In the genomic region with DNA sequence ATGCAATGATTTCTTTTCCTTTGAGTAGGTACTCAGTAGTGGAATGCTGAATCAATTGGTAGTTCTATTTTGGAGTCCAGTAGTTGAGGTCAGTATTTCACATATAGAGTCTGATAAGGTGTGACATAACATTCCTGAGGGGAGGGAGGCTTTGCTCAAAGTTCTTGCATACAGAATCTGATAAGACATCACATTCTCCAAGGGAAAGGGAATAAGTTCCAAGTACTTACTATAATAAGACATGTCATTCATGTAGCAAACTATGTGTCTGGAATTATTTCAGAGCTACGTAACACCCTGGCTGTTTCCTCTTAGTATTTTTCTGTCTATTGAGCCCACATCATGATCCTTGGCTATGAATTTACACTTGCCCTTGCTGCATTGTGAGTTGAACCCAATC, we compare ENCODE assay signal across 17 cellular contexts.
A peak's percentile ranks its signal among the peaks of the same experiment; 100 is the strongest.
DNase-seq lines count a peak whose midpoint lies in the region; ATAC-seq, FAIRE-seq and TF ChIP-seq lines count a peak whose summit lies in the region.
"Had no signal": no experiment of that assay in that cellular context is flagged by ENCODE, and none has a peak within 500 bp of the region (broad histone marks: within the 10 kb centered on the region; RNA-seq: fewer than 3 reads in every experiment).

No MANE protein-coding gene starts in this region.

- no peak overlapping the region for H3K4me3 Mint-ChIP-seq in mesothelial cell of epicardium
- H3K4me3 Mint-ChIP-seq: CD4-positive, alpha-beta memory T cell; HFFc6 had no signal

- H3K36me3 ChIP-seq in endothelial cell of umbilical vein (ENCODE audit: control insufficient read depth in 2 of 2, extremely low read depth in 1 of 2, insufficient read depth in 2 of 2, low read length in 2 of 2), result no peaks in the 10 kb centered on the region
- H3K36me3 ChIP-seq: BE2C had no signal

- H3K4me1 ChIP-seq in endothelial cell of umbilical vein (ENCODE audit: control insufficient read depth, extremely low read depth, insufficient read depth, low read length), result peaks cover 27% of the 10 kb centered on the region
- H3K4me1 ChIP-seq: A549 had no signal

- H3K4me1 Mint-ChIP-seq in mesothelial cell of epicardium, result peaks cover 55% of the 10 kb centered on the region
- H3K4me1 Mint-ChIP-seq: CD4-positive, alpha-beta memory T cell had no signal

- DNase-seq in left ventricle myocardium superior (no peak), cardiac septum (ENCODE audit: low spot score) (no peak), endothelial cell of umbilical vein (ENCODE audit: low read depth, low spot score) (peak; percentile 50), mesothelial cell of epicardium (ENCODE audit: low spot score in 2 of 2, unreplicated experiment in 2 of 2) (no peak)
- no peak for DNase-seq in stimulated activated CD4-positive, alpha-beta T cell treated with anti-CD3 and anti-CD28 coated beads, Interleukin-12 subunit alpha, Interleukin-12 subunit beta, amount 100 ng/mL, for 4 hours
- DNase-seq: BE2C; CD4-positive, alpha-beta memory T cell; DMS79; HCEC 1CT; HFFc6 had no signal

- no peak overlapping the region for H3K4me3 ChIP-seq in endothelial cell of umbilical vein (replicated peaks in 1 of 3; ENCODE audit: insufficient read depth in 1 of 3, low read depth in 1 of 3, low read length in 3 of 3)
- H3K4me3 ChIP-seq: A549 had no signal

- BruUV-seq in endothelial cell of umbilical vein (replicated peaks; lab: Mats Ljungman, UMichigan), result no TSS peak

- no peak overlapping the region for H3K9ac ChIP-seq in endothelial cell of umbilical vein (replicated peaks; ENCODE audit: extremely low read depth, insufficient read depth, low read length)

- TF ChIP-seq CTCF in endothelial cell of umbilical vein (IDR thresholded peaks at IDR 0.05; ENCODE audit: extremely low read depth in 1 of 2, insufficient read depth in 1 of 2, low read depth in 1 of 2, low read length in 2 of 2) (no peak), mesothelial cell of epicardium (IDR thresholded peaks at IDR 0.05; ENCODE audit: unreplicated experiment) (no peak)

- CTCF ChIA-PET in endothelial cell of umbilical vein (lab: Charles Lee), result no interaction called here

- no peaks in the 10 kb centered on the region for H3K27me3 ChIP-seq in endothelial cell of umbilical vein (ENCODE audit: control insufficient read depth in 2 of 2, insufficient read depth in 2 of 2, low read length in 2 of 2)
- H3K27me3 ChIP-seq: BE2C had no signal

- H3K36me3 Mint-ChIP-seq in mesothelial cell of epicardium, result no peaks in the 10 kb centered on the region
- H3K36me3 Mint-ChIP-seq: CD4-positive, alpha-beta memory T cell had no signal

- no peak for FAIRE-seq in endothelial cell of umbilical vein (lab: Jason Lieb, UNC)
- FAIRE-seq: A549, G401.6, GM12891 had no signal

- no peak overlapping the region for H3K4me2 ChIP-seq in endothelial cell of umbilical vein (ENCODE audit: insufficient read depth, low read length)
- H3K4me2 ChIP-seq: A549 had no signal

- H3K9me3 ChIP-seq in endothelial cell of umbilical vein (replicated peaks; ENCODE audit: control insufficient read depth, insufficient read depth, low read length), result no peaks in the 10 kb centered on the region
- H3K9me3 ChIP-seq: A549, BE2C had no signal

- H3K27me3 Mint-ChIP-seq in mesothelial cell of epicardium (ENCODE audit: low read depth), result no peaks in the 10 kb centered on the region
- H3K27me3 Mint-ChIP-seq: CD4-positive, alpha-beta memory T cell had no signal

- POLR2A ChIA-PET in endothelial cell of umbilical vein (lab: Charles Lee), result no interaction called here

- no peak overlapping the region for H2AFZ ChIP-seq in endothelial cell of umbilical vein (ENCODE audit: low read depth, low read length)

- H3K27ac Mint-ChIP-seq in mesothelial cell of epicardium, result peak overlapping the region; percentile 84
- H3K27ac Mint-ChIP-seq: CD4-positive, alpha-beta memory T cell; HFFc6 had no signal

- no peaks in the 10 kb centered on the region for H3K79me2 ChIP-seq in endothelial cell of umbilical vein (ENCODE audit: control insufficient read depth, insufficient read depth, low read length)

- dilution Hi-C loops in endothelial cell of umbilical vein (cut with MboI; ENCODE audit: extremely low pct_ligation_motif_present, low sequenced_read_pairs), result no loop called here

- H3K9me3 Mint-ChIP-seq in mesothelial cell of epicardium, result peaks cover 4% of the 10 kb centered on the region

- intact Hi-C loops in left ventricle myocardium superior (cut with micrococcal nuclease), result no loop called here
- intact Hi-C loops in cardiac septum (cut with DNase I), result no loop called here
- intact Hi-C loops in endothelial cell of umbilical vein (cut with micrococcal nuclease), result loop anchor here (1.0 kb wide), 1 partner anchor 158 kb away; no protein-coding TSS in a partner anchor

- no peaks in the 10 kb centered on the region for H3K9me1 ChIP-seq in endothelial cell of umbilical vein (replicated peaks; ENCODE audit: control insufficient read depth, extremely low read depth, insufficient read depth, low read length)

- peak; percentile 67 for ATAC-seq in left ventricle myocardium superior
- no peak for ATAC-seq in GM21786 (IDR thresholded peaks at IDR 0.05; ENCODE audit: unreplicated experiment)
- ATAC-seq in HG03439 (IDR thresholded peaks at IDR 0.05; ENCODE audit: unreplicated experiment), result no peak
- ATAC-seq: A549 had no signal

- no peak for TF ChIP-seq POLR2A in endothelial cell of umbilical vein (IDR thresholded peaks at IDR 0.05; ENCODE audit: low read depth, low read length)

- no peaks in the 10 kb centered on the region for H4K20me1 ChIP-seq in endothelial cell of umbilical vein (replicated peaks; ENCODE audit: control insufficient read depth, extremely low read depth, insufficient read depth, low read length)

- peak overlapping the region; percentile 39 for H3K27ac ChIP-seq in endothelial cell of umbilical vein (ENCODE audit: insufficient read depth, low read depth, low read length)
- H3K27ac ChIP-seq: A549, C4-2B, HL-60 had no signal

TF ChIP-seq in endothelial cell of umbilical vein, 7 proteins besides CTCF, POLR2A, EP300 and RAD21:
- TF ChIP-seq JUN (IDR thresholded peaks at IDR 0.05; ENCODE audit: borderline replicate concordance, insufficient read depth, insufficient read length, low read depth), result peak; percentile 74
- no peak for TF ChIP-seq MYC (IDR thresholded peaks at IDR 0.05; ENCODE audit: low read depth, low read length)
- TF ChIP-seq EZH2 (IDR thresholded peaks at IDR 0.05; ENCODE audit: borderline replicate concordance, low read depth, low read length, severe bottlenecking), result no peak
- TF ChIP-seq, protein P1, sequence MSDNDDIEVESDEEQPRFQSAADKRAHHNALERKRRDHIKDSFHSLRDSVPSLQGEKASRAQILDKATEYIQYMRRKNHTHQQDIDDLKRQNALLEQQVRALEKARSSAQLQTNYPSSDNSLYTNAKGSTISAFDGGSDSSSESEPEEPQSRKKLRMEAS (IDR thresholded peaks at IDR 0.05; ENCODE audit: insufficient read depth, insufficient read length), result no peak
